ENCODE assay signal across 19 cellular contexts in the genomic region with DNA sequence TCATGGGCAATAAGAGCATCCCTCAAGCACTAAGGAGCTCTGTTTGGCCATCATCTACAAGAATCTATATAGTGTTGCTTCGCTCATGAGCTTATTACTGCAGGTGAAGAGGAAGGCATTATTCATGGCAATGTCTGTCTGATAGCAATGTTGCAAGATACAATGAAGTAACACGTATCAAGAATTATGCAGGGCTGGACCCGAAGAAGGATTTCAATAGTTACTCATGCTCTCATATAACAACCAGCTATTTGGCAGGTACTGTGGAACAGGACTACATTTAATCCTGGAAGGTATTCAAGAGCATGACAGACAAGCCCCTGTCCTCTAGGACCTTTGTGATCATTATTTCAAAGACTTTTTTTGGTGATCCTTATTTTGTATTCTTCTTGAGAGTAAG.
"Had no signal": no experiment of that assay in that cellular context is flagged by ENCODE, and none has a peak within 500 bp of the region (broad histone marks: within the 10 kb centered on the region; RNA-seq: fewer than 3 reads in every experiment).

No MANE protein-coding gene starts in this region.

- H3K9me3 ChIP-seq: heart left ventricle, mucosa of descending colon, neutrophil, ovary, stomach, thoracic aorta, transverse colon had no signal

- H3K36me3 ChIP-seq: heart left ventricle, neutrophil, ovary, thoracic aorta, transverse colon had no signal

- H3K4me3 ChIP-seq: dorsolateral prefrontal cortex, heart left ventricle, mucosa of descending colon, ovary, stomach, thoracic aorta, transverse colon had no signal

- H3K4me1 ChIP-seq: heart left ventricle, stomach, transverse colon had no signal

- H3K27ac ChIP-seq: dorsolateral prefrontal cortex, heart left ventricle, neutrophil, ovary, stomach, thoracic aorta, transverse colon had no signal

- H3K4me3 Mint-ChIP-seq: naive thymus-derived CD8-positive, alpha-beta T cell had no signal

- H3K27me3 ChIP-seq: dorsolateral prefrontal cortex, heart left ventricle, neutrophil, ovary, stomach, transverse colon had no signal

- H3K4me1 Mint-ChIP-seq: naive thymus-derived CD8-positive, alpha-beta T cell had no signal

- ATAC-seq: heart left ventricle; mucosa of descending colon; naive thymus-derived CD8-positive, alpha-beta T cell; right cardiac atrium had no signal

- DNase-seq: cortex of kidney; dorsolateral prefrontal cortex; effector CD8-positive, alpha-beta T cell; foreskin melanocyte; heart left ventricle; hippocampal formation; kidney glomerular epithelial cell; mucosa of descending colon; naive thymus-derived CD8-positive, alpha-beta T cell; ovary; right cardiac atrium; small intestine; stimulated activated CD4-positive, alpha-beta T cell treated with anti-CD3 and anti-CD28 coated beads, Interleukin-12 subunit alpha, Interleukin-12 subunit beta, amount 100 ng/mL, for 4 hours; stimulated activated naive CD4-positive, alpha-beta T cell; stomach; substantia nigra; transverse colon had no signal

- H3K36me3 Mint-ChIP-seq: naive thymus-derived CD8-positive, alpha-beta T cell had no signal
